15 cellular contexts compared by ENCODE assay signal in genomic region chr12:28415755-28416154, GRCh38.
A peak's percentile ranks its signal among the peaks of the same experiment; 100 is the strongest.
DNase-seq lines count a peak whose midpoint lies in the region; ATAC-seq and TF ChIP-seq lines count a peak whose summit lies in the region.
"Had no signal": no experiment of that assay in that cellular context is flagged by ENCODE, and none has a peak within 500 bp of the region (broad histone marks: within the 10 kb centered on the region; RNA-seq: fewer than 3 reads in every experiment).

No MANE protein-coding gene starts in this region.

- peaks cover 10% of the 10 kb centered on the region for H3K36me3 Mint-ChIP-seq in effector memory CD8-positive, alpha-beta T cell (ENCODE audit: insufficient read depth)

- no peaks in the 10 kb centered on the region for H3K4me1 ChIP-seq in lower lobe of right lung
- H3K4me1 ChIP-seq: BLaER1 treated with 17β-estradiol and CSF1 and Interleukin-3, amounts not matched to agents 10 nM and 100 nM had no signal

- no peaks in the 10 kb centered on the region for H3K27me3 ChIP-seq in kidney epithelial cell (ENCODE audit: control insufficient read depth, insufficient read depth, low read length)
- H3K27me3 ChIP-seq in lower lobe of right lung (ENCODE audit: low read depth), result no peaks in the 10 kb centered on the region
- H3K27me3 ChIP-seq: BLaER1 treated with 17β-estradiol and CSF1 and Interleukin-3, amounts not matched to agents 10 nM and 100 nM; dorsolateral prefrontal cortex had no signal

- H3K36me3 ChIP-seq in kidney epithelial cell (ENCODE audit: control insufficient read depth, insufficient read depth, low read length), result no peaks in the 10 kb centered on the region
- no peaks in the 10 kb centered on the region for H3K36me3 ChIP-seq in lower lobe of right lung

- H3K4me3 ChIP-seq in choroid plexus epithelial cell (ENCODE audit: low read depth, low read length) (no peak overlapping the region), kidney epithelial cell (ENCODE audit: low read depth, low read length) (no peak overlapping the region), lower lobe of right lung (no peak overlapping the region)
- H3K4me3 ChIP-seq: BLaER1 treated with 17β-estradiol and CSF1 and Interleukin-3, amounts not matched to agents 10 nM and 100 nM; dorsolateral prefrontal cortex had no signal

- ATAC-seq in effector memory CD8-positive, alpha-beta T cell (replicated peaks), result no peak
- no peak for ATAC-seq in lower lobe of right lung

- no peak overlapping the region for H3K4me3 Mint-ChIP-seq in effector memory CD8-positive, alpha-beta T cell
- H3K4me3 Mint-ChIP-seq: naive B cell had no signal

- TF ChIP-seq CTCF in AG09319 (IDR thresholded peaks at IDR 0.05; ENCODE audit: low read depth, low read length) (no peak), choroid plexus epithelial cell (conservative IDR thresholded peaks at IDR 0.05; ENCODE audit: low read depth, low read length) (no peak), kidney epithelial cell (IDR thresholded peaks at IDR 0.05; ENCODE audit: insufficient read depth, low read length, poor library complexity, severe bottlenecking) (no peak), lower lobe of right lung (IDR thresholded peaks at IDR 0.05) (no peak)

- H3K9me3 ChIP-seq in lower lobe of right lung, result no peaks in the 10 kb centered on the region

- intact Hi-C loops in posterior cingulate gyrus (cut with DNase I) (no loop called here), lower lobe of right lung (cut with DNase I) (no loop called here)

- DNase-seq in AG09319 (ENCODE audit: extremely low read depth, low read depth) (peak; percentile 49), LHCN-M2 (ENCODE audit: low read depth) (peak; percentile 84), choroid plexus epithelial cell (ENCODE audit: low read depth) (peak; percentile 86), kidney epithelial cell (ENCODE audit: low read depth) (peak; percentile 65), DMS79 treated with DMSO at 0.1 percent for 48 hours (lab: John Stamatoyannopoulos, UW) (no peak), posterior cingulate gyrus (no peak), lower lobe of right lung (no peak)
- no peak for DNase-seq in effector memory CD8-positive, alpha-beta T cell
- DNase-seq: activated CD4-positive, alpha-beta T cell treated with anti-CD3 and anti-CD28 coated beads, Interleukin-2, amount 50 U/mL, for 48 hours; activated naive CD4-positive, alpha-beta T cell treated with Interleukin-2 at 50 U/mL for 16 hours; dorsolateral prefrontal cortex; naive B cell; NCI-H187 treated with DMSO at 0.1 percent for 48 hours; small intestine had no signal

- no peak overlapping the region for H3K27ac ChIP-seq in lower lobe of right lung
- H3K27ac ChIP-seq: BLaER1 treated with 17β-estradiol and CSF1 and Interleukin-3, amounts not matched to agents 10 nM and 100 nM; dorsolateral prefrontal cortex had no signal

- H3K4me1 Mint-ChIP-seq in effector memory CD8-positive, alpha-beta T cell (ENCODE audit: low read depth in 2 of 2), result peaks cover 0 to 16% of the 10 kb centered on the region in 2 donors

- H3K9me3 Mint-ChIP-seq in effector memory CD8-positive, alpha-beta T cell, result no peaks in the 10 kb centered on the region

- no peaks in the 10 kb centered on the region for H3K27me3 Mint-ChIP-seq in effector memory CD8-positive, alpha-beta T cell
- H3K27me3 Mint-ChIP-seq: naive B cell had no signal

- no peak overlapping the region for H3K27ac Mint-ChIP-seq in effector memory CD8-positive, alpha-beta T cell

Comparison
In these comparisons a context has a peak if more than half of its experiments do, and no peak if none do; other contexts are left out.
1. DNase-seq: peak in AG09319 (single experiment), LHCN-M2 (single experiment), choroid plexus epithelial cell (single experiment) and kidney epithelial cell (single experiment); none in DMS79 treated with DMSO at 0.1 percent for 48 hours (single experiment), effector memory CD8-positive, alpha-beta T cell (0 of 3), posterior cingulate gyrus (0 of 10) and lower lobe of right lung (single experiment).